Comparison of ENCODE assay signal across 8 cellular contexts in genomic region chr3:120558784-120559227, GRCh38. TPM values are rescaled to one million over a fixed set of nuclear protein-coding genes. Genes with fewer than 3 reads are reported as not detected.
DNase-seq lines count a peak whose midpoint lies in the region; ATAC-seq and TF ChIP-seq lines count a peak whose summit lies in the region.

No MANE protein-coding gene starts in this region.

- TF ChIP-seq CTCF in GM23338 (conservative IDR thresholded peaks at IDR 0.05; ENCODE audit: low read depth in 2 of 2) (peak; percentile 88 to 90), RWPE1 (conservative IDR thresholded peaks at IDR 0.05; ENCODE audit: low read depth) (peak; percentile 94), fibroblast of the aortic adventitia (IDR thresholded peaks at IDR 0.05; ENCODE audit: insufficient read depth, low read length) (peak; percentile 94), nephron (IDR thresholded peaks at IDR 0.05; ENCODE audit: unreplicated experiment in 3 of 3) (peak; percentile 99)

- peak overlapping the region; percentile 57 for H3K4me3 ChIP-seq in GM23338
- peak overlapping the region; percentile 66 for H3K4me3 ChIP-seq in fibroblast of the aortic adventitia (ENCODE audit: low read depth, low read length)

- no peaks in the 10 kb centered on the region; the same call in 1 of the 2 replicates for H3K9me2 ChIP-seq in GM23338 (ENCODE audit: insufficient read depth)

- H2AFZ ChIP-seq in GM23338: peak overlapping the region; percentile 90

- POLR2A ChIA-PET in RWPE1 (lab: Yijun Ruan, JAX; ENCODE audit: low non-redundant PET): no interaction called here

- H3K4me1 Mint-ChIP-seq in GM23338: peaks cover 26% of the 10 kb centered on the region
- peaks cover 36% of the 10 kb centered on the region for H3K4me1 Mint-ChIP-seq in nephron

- peak overlapping the region; percentile 26; the same call in 1 of the 2 replicates for H3K27ac Mint-ChIP-seq in GM23338
- H3K27ac Mint-ChIP-seq in nephron: peak overlapping the region; percentile 94 to 99 (median 96)

- ATAC-seq in GM23338: peak; percentile 73
- ATAC-seq in stimulated activated naive CD8-positive, alpha-beta T cell treated with anti-CD3 and anti-CD28 coated beads, Interleukin-15, Interleukin-2, amounts not matched to agents 100 U/mL and 50 U/mL, for 24 hours: peak; percentile 74

- peaks cover 5% of the 10 kb centered on the region for H3K27me3 Mint-ChIP-seq in GM23338 (ENCODE audit: insufficient read depth, low read depth, poor library complexity)
- no peaks in the 10 kb centered on the region for H3K27me3 Mint-ChIP-seq in nephron (ENCODE audit: low read depth)

- H3K9me3 Mint-ChIP-seq in GM23338 (no peaks in the 10 kb centered on the region), nephron (no peaks in the 10 kb centered on the region)

- peak; percentile 94 for DNase-seq in Daoy (ENCODE audit: low read depth)
- DNase-seq in GM23338 (ENCODE audit: low spot score): peak; percentile 97
- peak; percentile 87 to 90 for DNase-seq in Kasumi-1 (lab: John Stamatoyannopoulos, UW)
- peak; percentile 78 for DNase-seq in RWPE1 (ENCODE audit: low spot score)
- peak; percentile 78 for DNase-seq in activated T-helper 9 cell treated with anti-CD3 and anti-CD28 coated beads, Interleukin-2, amount 50 U/mL, for 16 hours (ENCODE audit: low read depth)
- peak; percentile 90 for DNase-seq in fibroblast of the aortic adventitia (ENCODE audit: low read depth)
- peak; percentile 87 for DNase-seq in stimulated activated naive CD8-positive, alpha-beta T cell treated with anti-CD3 and anti-CD28 coated beads, Interleukin-15, Interleukin-2, amounts not matched to agents 100 U/mL and 50 U/mL, for 24 hours

- 0 out of 2 replicates have a peak, but pooled peaks cover 6% of the 10 kb centered on the region for H3F3A ChIP-seq in GM23338 (replicated peaks; ENCODE audit: low read depth)

- peaks cover 11% of the 10 kb centered on the region for H3K27me3 ChIP-seq in GM23338 (ENCODE audit: insufficient read depth)

- H4K20me1 ChIP-seq in GM23338 (replicated peaks; ENCODE audit: insufficient read depth): no peaks in the 10 kb centered on the region

- H3K27ac ChIP-seq in GM23338 (ENCODE audit: low read depth) (0 out of 2 replicates have a peak overlapping the region, but pooled peaks have one; percentile 23), RWPE1 (peak overlapping the region; percentile 59)

- CTCF ChIA-PET in RWPE1 (lab: Yijun Ruan, JAX): interaction anchor here (0.6 to 2.0 kb wide), 49 partner anchors 8 to 1150 kb away, joined by 3 to 54 read pairs (median 3); partner anchors contain the start of genes FSTL1 and NDUFB4

- no peaks in the 10 kb centered on the region for H3K79me2 ChIP-seq in GM23338 (replicated peaks; ENCODE audit: insufficient read depth)

- no peaks in the 10 kb centered on the region for H3K36me3 ChIP-seq in GM23338 (ENCODE audit: insufficient read depth)

- peaks cover 12% of the 10 kb centered on the region for H3K4me1 ChIP-seq in GM23338 (ENCODE audit: insufficient read depth)

- H3K36me3 Mint-ChIP-seq in GM23338 (ENCODE audit: low read depth): no peaks in the 10 kb centered on the region
- no peaks in the 10 kb centered on the region for H3K36me3 Mint-ChIP-seq in nephron (ENCODE audit: low read depth)

- H3K4me3 Mint-ChIP-seq in GM23338 (peak overlapping the region; percentile 86), nephron (peak overlapping the region; percentile 74 to 87 (median 85))

- H3K4me2 ChIP-seq in GM23338: peak overlapping the region; percentile 83

TF ChIP-seq in GM23338, 12 proteins besides CTCF, POLR2A, EP300 and RAD21 (continues in another document):
- no peak for TF ChIP-seq EZH2phosphoT487 (IDR thresholded peaks at IDR 0.05; ENCODE audit: unreplicated experiment)
- no peak for TF ChIP-seq REST (IDR thresholded peaks at IDR 0.05; ENCODE audit: unreplicated experiment)
- TF ChIP-seq ZNF114 (CRISPR knock-in tag; IDR thresholded peaks at IDR 0.05): no peak
- TF ChIP-seq STAT1 (IDR thresholded peaks at IDR 0.05; ENCODE audit: unreplicated experiment): no peak
- TF ChIP-seq EZH2 (IDR thresholded peaks at IDR 0.05; ENCODE audit: low read depth, unreplicated experiment): no peak
- no peak for TF ChIP-seq POLR2AphosphoS5 (IDR thresholded peaks at IDR 0.05; ENCODE audit: low read depth)
- TF ChIP-seq NANOG (IDR thresholded peaks at IDR 0.05; ENCODE audit: borderline replicate concordance): no peak
- no peak; the same call in 1 of the 2 replicates for TF ChIP-seq ZNF331 (CRISPR knock-in tag; IDR thresholded peaks at IDR 0.05; ENCODE audit: low read depth)
- TF ChIP-seq JUNB (IDR thresholded peaks at IDR 0.05; ENCODE audit: unreplicated experiment): no peak

RNA-seq across cellular contexts. Expression of gene NDUFB4, which starts 37.3 kb away (rescaled TPM):
- total RNA-seq in Daoy (2014; rRNA removed; shearing (Covaris generic)): 120 and 124 TPM in 2 replicates
- 149 and 199 TPM in 2 replicates for total RNA-seq in GM23338 (2014; rRNA removed; shearing (Covaris generic))
- polyA plus RNA-seq in GM23338 (2016; fragmentation: Nextera tagmentation; extraction: Ambion mirVana): 716 and 796 TPM in 2 replicates
- 5.6 and 64.1 TPM in 2 replicates for total RNA-seq in fibroblast of the aortic adventitia (ENCODE audit: low replicate concordance)

Comparison
In these comparisons a context has a peak if more than half of its experiments do, and no peak if none do; other contexts are left out.
1. Peak in every context shown above with its lines: DNase-seq, ATAC-seq, H3K4me3 ChIP-seq and H3K27ac ChIP-seq.